ENCODE assay signal across 9 cellular contexts in genomic region chr2:23745726-23746105, GRCh38.
DNase-seq lines count a peak whose midpoint lies in the region; ATAC-seq and TF ChIP-seq lines count a peak whose summit lies in the region.
"Had no signal": no experiment of that assay in that cellular context is flagged by ENCODE, and none has a peak within 500 bp of the region (broad histone marks: within the 10 kb centered on the region; RNA-seq: fewer than 3 reads in every experiment).

No MANE protein-coding gene starts in this region.

- no peaks in the 10 kb centered on the region for H3K4me1 ChIP-seq in neutrophil (ENCODE audit: control insufficient read depth in 1 of 2, insufficient read depth in 1 of 2, low read depth in 1 of 2, low read length in 1 of 2)

- no peaks in the 10 kb centered on the region for H3K9me3 ChIP-seq in neutrophil

- no peak for TF ChIP-seq CTCF in GM12865 (IDR thresholded peaks at IDR 0.05; ENCODE audit: insufficient read depth, low read depth, low read length, missing control alignments)
- TF ChIP-seq CTCF in neutrophil (IDR thresholded peaks at IDR 0.05) = no peak

- DNase-seq in GM12865 (ENCODE audit: low read depth) (peak; percentile 13), brain pericyte (ENCODE audit: low read depth, low spot score) (peak; percentile 42), Kasumi-1 (lab: John Stamatoyannopoulos, UW) (no peak), SW 1271 (lab: John Stamatoyannopoulos, UW) (no peak)
- DNase-seq in NK-92 treated with Interleukin-12 subunit alpha and Interleukin-12 subunit beta, amount 100 ng/mL, for 24 hours (lab: John Stamatoyannopoulos, UW) = no peak
- DNase-seq: activated CD4-positive, alpha-beta T cell treated with anti-CD3 and anti-CD28 coated beads for 48 hours had no signal

- H3K36me3 ChIP-seq in neutrophil = peaks cover 16% of the 10 kb centered on the region

- ATAC-seq in HG02938 (IDR thresholded peaks at IDR 0.05; ENCODE audit: unreplicated experiment) (peak; percentile 56), GM19324 (IDR thresholded peaks at IDR 0.05; ENCODE audit: low FRiP score, unreplicated experiment) (no peak)

- H3K4me3 ChIP-seq in GM12865 (ENCODE audit: low read depth, low read length) (no peak overlapping the region), neutrophil (ENCODE audit: low read depth in 1 of 2, low read length in 1 of 2) (no peak overlapping the region)

- peak overlapping the region; percentile 15 for H3K27ac ChIP-seq in neutrophil

- H3K27me3 ChIP-seq in neutrophil = no peaks in the 10 kb centered on the region

Comparison
In these comparisons a context has a peak if more than half of its experiments do, and no peak if none do; other contexts are left out.
1. DNase-seq: peak in GM12865 (single experiment) and brain pericyte (single experiment); none in Kasumi-1 (0 of 2), SW 1271 (0 of 2) and NK-92 treated with Interleukin-12 subunit alpha and Interleukin-12 subunit beta, amount 100 ng/mL, for 24 hours (single experiment).